1 cellular context compared by ENCODE assay signal in genomic region chr5:96146675-96147074, GRCh38.
TF ChIP-seq lines count a peak whose summit lies in the region.

No MANE protein-coding gene starts in this region.

TF ChIP-seq in HepG2, 621 proteins besides CTCF, POLR2A, EP300 and RAD21 (continued from another document):
- TF ChIP-seq ZNF687 (CRISPR knock-in tag; IDR thresholded peaks at IDR 0.05) (no peak), ZFP36L2 (CRISPR knock-in tag; IDR thresholded peaks at IDR 0.05) (no peak), MTA3 (CRISPR knock-in tag; IDR thresholded peaks at IDR 0.05) (no peak), SIX4 (CRISPR knock-in tag; IDR thresholded peaks at IDR 0.05) (no peak), TRAFD1 (CRISPR knock-in tag; IDR thresholded peaks at IDR 0.05; ENCODE audit: borderline replicate concordance) (no peak), ERF (CRISPR knock-in tag; IDR thresholded peaks at IDR 0.05) (no peak), NR2F1 (CRISPR knock-in tag; IDR thresholded peaks at IDR 0.05) (no peak), ZNF484 (CRISPR knock-in tag; IDR thresholded peaks at IDR 0.05; ENCODE audit: borderline replicate concordance, low read depth) (no peak), SAP130 (CRISPR knock-in tag; IDR thresholded peaks at IDR 0.05; ENCODE audit: low read depth) (0 out of 2 replicates have a peak, but pooled peaks have one; percentile 16), ZNF143 (CRISPR knock-in tag; IDR thresholded peaks at IDR 0.05) (peak; percentile 68), AKNA (CRISPR knock-in tag; IDR thresholded peaks at IDR 0.05; ENCODE audit: borderline replicate concordance) (no peak), ELF1 (CRISPR knock-in tag; IDR thresholded peaks at IDR 0.05) (no peak), ZEB1 (IDR thresholded peaks at IDR 0.05; ENCODE audit: insufficient replicate concordance, low read depth) (no peak), CHCHD3 (CRISPR knock-in tag; IDR thresholded peaks at IDR 0.05) (no peak), ZNF883 (CRISPR knock-in tag; IDR thresholded peaks at IDR 0.05; ENCODE audit: not compliant biosample characterization) (no peak), ZIK1 (CRISPR knock-in tag; IDR thresholded peaks at IDR 0.05; ENCODE audit: borderline replicate concordance, low read depth) (no peak), ZNF460 (CRISPR knock-in tag; IDR thresholded peaks at IDR 0.05; ENCODE audit: borderline replicate concordance) (no peak), NFE2L2 (IDR thresholded peaks at IDR 0.05; ENCODE audit: low read length) (peak; percentile 10; the same call in 1 of the 2 replicates), ZFP62 (CRISPR knock-in tag; IDR thresholded peaks at IDR 0.05) (no peak), HBP1 (CRISPR knock-in tag; IDR thresholded peaks at IDR 0.05; ENCODE audit: low read depth) (no peak), ASH2L (IDR thresholded peaks at IDR 0.05; ENCODE audit: insufficient read length, low read depth, low read length) (no peak), RBAK (CRISPR knock-in tag; IDR thresholded peaks at IDR 0.05) (no peak), FOXP4 (CRISPR knock-in tag; IDR thresholded peaks at IDR 0.05) (no peak), BATF2 (CRISPR knock-in tag; IDR thresholded peaks at IDR 0.05) (no peak), MATR3 (CRISPR knock-in tag; IDR thresholded peaks at IDR 0.05) (no peak), MAX (IDR thresholded peaks at IDR 0.05) (no peak), ZNF501 (CRISPR knock-in tag; IDR thresholded peaks at IDR 0.05) (no peak), CREM (IDR thresholded peaks at IDR 0.05) (no peak), CREM (CRISPR knock-in tag; IDR thresholded peaks at IDR 0.05) (no peak), FOXO4 (CRISPR knock-in tag; conservative IDR thresholded peaks at IDR 0.05) (no peak), ZZZ3 (CRISPR knock-in tag; IDR thresholded peaks at IDR 0.05; ENCODE audit: borderline replicate concordance) (no peak), ZNF839 (CRISPR knock-in tag; IDR thresholded peaks at IDR 0.05; ENCODE audit: borderline replicate concordance) (no peak), ZNF7 (CRISPR knock-in tag; IDR thresholded peaks at IDR 0.05) (no peak)
